In genomic region chr4:179417357-179417756, GRCh38 we compare ENCODE assay signal across 8 cellular contexts.
"Had no signal": no experiment of that assay in that cellular context is flagged by ENCODE, and none has a peak within 500 bp of the region (broad histone marks: within the 10 kb centered on the region; RNA-seq: fewer than 3 reads in every experiment).

No MANE protein-coding gene starts in this region.

- H3K27me3 Mint-ChIP-seq: IgD-negative memory B cell had no signal

- FAIRE-seq: H1, H54, HTR-8/SVneo had no signal

- H3K4me2 ChIP-seq: GM23338 had no signal

- H3K4me3 Mint-ChIP-seq: GM23338, H9, IgD-negative memory B cell had no signal

- ATAC-seq: GM23338 had no signal

- H3K4me1 Mint-ChIP-seq: IgD-negative memory B cell had no signal

- H3K27ac Mint-ChIP-seq: H9, IgD-negative memory B cell had no signal

- H3K36me3 Mint-ChIP-seq: IgD-negative memory B cell had no signal

- DNase-seq: H9, HCEC 1CT, KG1 had no signal

- H3K4me3 ChIP-seq: GM23338 had no signal

- H2AFZ ChIP-seq: GM23338 had no signal

- H3K9me3 Mint-ChIP-seq: GM23338, H9 had no signal
